In the genomic region with DNA sequence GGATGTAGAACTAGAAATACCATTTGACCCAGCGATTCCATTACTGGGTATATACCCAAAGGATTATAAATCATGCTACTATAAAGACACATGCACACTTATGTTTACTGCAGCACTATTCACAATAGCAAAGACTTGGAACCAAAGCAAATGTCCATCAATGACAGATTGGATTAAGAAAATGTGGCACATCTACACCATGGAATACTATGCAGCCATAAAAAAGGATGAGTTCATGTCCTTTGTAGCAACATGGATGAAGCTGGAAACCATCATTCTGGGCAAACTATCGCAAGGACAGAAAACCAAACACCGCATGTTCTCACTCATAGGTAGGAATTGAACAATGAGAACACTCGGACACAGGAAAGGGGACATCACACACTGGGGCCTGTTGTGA, we compare ENCODE assay signal across 9 cellular contexts. TPM values are rescaled to one million over a fixed set of nuclear protein-coding genes. Genes with fewer than 3 reads are reported as not detected.
"Had no signal": no experiment of that assay in that cellular context is flagged by ENCODE, and none has a peak within 500 bp of the region (broad histone marks: within the 10 kb centered on the region; RNA-seq: fewer than 3 reads in every experiment).

No MANE protein-coding gene starts in this region.

RNA-seq across cellular contexts. Expression of gene SP9, which starts 24.9 kb away (rescaled TPM):
- total RNA-seq: OCI-LY7, PC-3, PC-9, Peyer's patch, Right ventricle myocardium inferior, Right ventricle myocardium superior, RPMI7951, T-cell had no signal
- polyA plus RNA-seq: SK-N-SH had no signal
